Comparison of ENCODE assay signal across 1 cellular context in genomic region chr11:9772218-9772617, GRCh38.
TF ChIP-seq lines count a peak whose summit lies in the region.

No MANE protein-coding gene starts in this region.

TF ChIP-seq in IMR-90, 13 proteins besides CTCF, POLR2A, EP300 and RAD21 (continued from another document):
- TF ChIP-seq MAFK (IDR thresholded peaks at IDR 0.05; ENCODE audit: low read depth, low read length) (no peak), NFE2L2 (IDR thresholded peaks at IDR 0.05; ENCODE audit: low read depth, low read length) (no peak), SMC3 (IDR thresholded peaks at IDR 0.05; ENCODE audit: low read depth, low read length) (no peak)
